Comparison of ENCODE assay signal across 1 cellular context in the genomic region with DNA sequence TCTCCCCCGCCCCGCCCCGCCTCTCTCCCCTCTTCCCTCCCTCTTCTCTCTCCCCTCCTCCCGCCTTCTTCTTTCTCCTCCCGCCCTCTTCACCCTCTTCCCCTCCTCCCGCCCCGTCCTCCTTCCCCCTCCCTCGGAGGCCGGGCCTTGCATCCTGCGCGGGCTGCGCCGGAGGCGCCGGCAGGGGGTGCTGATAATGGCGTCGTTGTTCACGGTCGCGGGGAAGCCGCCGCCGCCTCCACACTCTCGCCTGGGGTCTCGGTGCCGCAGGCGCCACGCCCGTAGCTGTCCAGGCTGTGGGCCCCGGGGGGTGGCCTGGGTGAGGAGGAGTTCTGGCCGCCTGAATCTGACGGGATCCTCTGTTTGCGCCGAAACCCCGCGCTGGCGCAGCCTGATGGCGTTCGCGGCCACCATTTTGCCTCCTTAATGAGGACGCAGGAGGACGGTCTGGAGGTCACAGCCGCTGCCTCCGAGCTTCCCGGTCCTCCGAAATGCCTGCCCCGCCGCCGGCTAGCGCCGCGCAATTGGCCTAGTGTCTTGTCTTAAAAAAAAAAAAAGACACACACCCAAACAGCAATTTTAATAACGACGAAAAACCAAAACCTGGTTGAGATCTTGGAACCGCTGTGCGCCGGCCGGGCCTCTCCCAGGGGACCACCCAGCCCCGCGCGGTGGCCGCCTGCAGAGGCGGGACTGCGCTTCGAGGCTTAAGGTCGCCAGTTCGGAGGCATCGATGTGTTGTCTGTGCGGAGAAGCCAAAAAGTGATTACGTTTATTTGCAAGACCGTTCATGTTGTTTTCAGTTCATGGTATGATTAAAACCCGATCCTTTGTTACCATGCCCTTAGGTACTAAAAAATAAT.
TF ChIP-seq lines count a peak whose summit lies in the region.

No MANE protein-coding gene starts in this region.

TF ChIP-seq in HEK293, 187 proteins besides CTCF, POLR2A, EP300 and RAD21 (continued from another document):
- peak; percentile 63; the same call in 1 of the 2 replicates for TF ChIP-seq ZNF362 (tag by site-specific recombination; IDR thresholded peaks at IDR 0.05)
- TF ChIP-seq ZNF449 (tag by site-specific recombination; IDR thresholded peaks at IDR 0.05): peak; percentile 64
- peak; percentile 38 for TF ChIP-seq ZNF510 (tag by site-specific recombination; IDR thresholded peaks at IDR 0.05; ENCODE audit: insufficient replicate concordance)
- TF ChIP-seq, protein P1, sequence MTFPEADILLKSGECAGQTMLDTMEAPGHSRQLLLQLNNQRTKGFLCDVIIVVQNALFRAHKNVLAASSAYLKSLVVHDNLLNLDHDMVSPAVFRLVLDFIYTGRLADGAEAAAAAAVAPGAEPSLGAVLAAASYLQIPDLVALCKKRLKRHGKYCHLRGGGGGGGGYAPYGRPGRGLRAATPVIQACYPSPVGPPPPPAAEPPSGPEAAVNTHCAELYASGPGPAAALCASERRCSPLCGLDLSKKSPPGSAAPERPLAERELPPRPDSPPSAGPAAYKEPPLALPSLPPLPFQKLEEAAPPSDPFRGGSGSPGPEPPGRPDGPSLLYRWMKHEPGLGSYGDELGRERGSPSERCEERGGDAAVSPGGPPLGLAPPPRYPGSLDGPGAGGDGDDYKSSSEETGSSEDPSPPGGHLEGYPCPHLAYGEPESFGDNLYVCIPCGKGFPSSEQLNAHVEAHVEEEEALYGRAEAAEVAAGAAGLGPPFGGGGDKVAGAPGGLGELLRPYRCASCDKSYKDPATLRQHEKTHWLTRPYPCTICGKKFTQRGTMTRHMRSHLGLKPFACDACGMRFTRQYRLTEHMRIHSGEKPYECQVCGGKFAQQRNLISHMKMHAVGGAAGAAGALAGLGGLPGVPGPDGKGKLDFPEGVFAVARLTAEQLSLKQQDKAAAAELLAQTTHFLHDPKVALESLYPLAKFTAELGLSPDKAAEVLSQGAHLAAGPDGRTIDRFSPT (tag by site-specific recombination; IDR thresholded peaks at IDR 0.05): peak; percentile 85
- peak; percentile 88; the same call in 1 of the 2 replicates for TF ChIP-seq ZNF792 (tag by site-specific recombination; IDR thresholded peaks at IDR 0.05)
- no peak for TF ChIP-seq ZNF292 (tag by site-specific recombination; IDR thresholded peaks at IDR 0.05; ENCODE audit: borderline replicate concordance, low read depth)
- TF ChIP-seq ZNF624 (tag by site-specific recombination; IDR thresholded peaks at IDR 0.05): 0 out of 2 replicates have a peak, but pooled peaks have one; percentile 29
